In the genomic region with DNA sequence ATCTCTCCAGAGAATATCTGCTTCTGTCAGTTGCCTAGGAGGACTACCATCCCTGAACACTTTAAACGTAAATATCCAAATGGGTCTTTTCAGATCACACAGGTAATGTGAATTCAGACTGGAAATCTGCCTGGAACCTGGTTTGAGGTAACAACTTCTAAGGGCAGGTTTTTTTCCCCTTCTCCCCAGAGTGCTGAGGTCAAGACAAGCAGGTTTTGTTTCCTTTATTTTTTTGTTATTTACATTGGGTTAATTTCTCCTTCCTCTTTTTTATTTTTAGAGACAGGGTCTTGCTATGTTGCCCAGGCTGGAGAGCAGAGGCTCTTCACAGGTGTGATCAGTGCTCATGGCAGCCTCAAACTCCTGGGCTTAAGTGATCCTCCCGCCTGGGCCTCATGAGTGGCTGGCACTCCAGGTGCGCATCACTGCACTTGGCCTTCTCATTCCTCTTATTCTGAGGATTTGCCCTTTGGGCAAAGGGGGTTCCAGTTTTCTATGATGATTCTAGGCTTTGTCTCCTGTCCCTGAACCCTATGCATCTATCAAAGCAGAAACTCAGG, we compare ENCODE assay signal across 19 cellular contexts.
DNase-seq lines count a peak whose midpoint lies in the region; ATAC-seq, FAIRE-seq and TF ChIP-seq lines count a peak whose summit lies in the region.
"Had no signal": no experiment of that assay in that cellular context is flagged by ENCODE, and none has a peak within 500 bp of the region (broad histone marks: within the 10 kb centered on the region; RNA-seq: fewer than 3 reads in every experiment).

No MANE protein-coding gene starts in this region.

- RAD21 ChIA-PET in GM12878 (lab: Charles Lee; ENCODE audit: unreplicated experiment) = interaction anchor here (2.2 kb wide), 1 partner anchor 10 kb away, joined by 6 read pairs; no protein-coding TSS in a partner anchor

- no peak for TF ChIP-seq POLR2A in GM12878 (IDR thresholded peaks at IDR 0.05; ENCODE audit: low read depth, low read length)

- DNase-seq in cardiac muscle cell (ENCODE audit: low read depth in 1 of 2, low spot score in 1 of 2) (no peak), left ventricle myocardium superior (no peak), GM12878 (ENCODE audit: low read depth, low spot score) (no peak), naive B cell (peak; percentile 33), A673 (ENCODE audit: low spot score) (no peak), DMS153 treated with DMSO at 0.1 percent for 48 hours (lab: John Stamatoyannopoulos, UW; ENCODE audit: unreplicated experiment) (no peak)
- DNase-seq in stimulated activated effector memory CD8-positive, alpha-beta T cell treated with anti-CD3 and anti-CD28 coated beads, Interleukin-12 subunit alpha, Interleukin-12 subunit beta, amount 100 ng/mL, for 72 hours (ENCODE audit: low spot score in 2 of 2) = no peak
- DNase-seq: DMS79, HFFc6, KG1, NCI-H1417, NCI-H2029, NCI-H2171 treated with DMSO at 0.1 percent for 48 hours, OCI-M1, RPMI8226 had no signal

- H3K27me3 Mint-ChIP-seq in naive B cell = no peaks in the 10 kb centered on the region

- H3K4me2 ChIP-seq in GM12878 (ENCODE audit: control insufficient read depth, insufficient read depth) = no peak overlapping the region

- POLR2A ChIA-PET in GM12878 (lab: Charles Lee) (interaction anchor here (1.5 kb wide), 1 partner anchor 15 kb away, joined by 3 read pairs; no protein-coding TSS in a partner anchor), A673 (lab: Charles Lee; ENCODE audit: low non-redundant PET) (no interaction called here)

- H3K27me3 ChIP-seq in cardiac muscle cell (no peaks in the 10 kb centered on the region), GM12878 (replicated peaks in 1 of 2; ENCODE audit: control insufficient read depth in 2 of 2, insufficient read depth in 2 of 2, low read length in 1 of 2) (no peaks in the 10 kb centered on the region), A673 (replicated peaks; ENCODE audit: insufficient read depth, low read depth, low read length, poor library complexity) (no peaks in the 10 kb centered on the region)
- H3K27me3 ChIP-seq: SJSA1 had no signal

- no peak for TF ChIP-seq RAD21 in GM12878 (IDR thresholded peaks at IDR 0.05; ENCODE audit: insufficient read depth, low read depth, low read length)

- peaks cover 0 to 11% (median 4%) of the 10 kb centered on the region in 7 donors for H3K9me3 Mint-ChIP-seq in naive B cell
- H3K9me3 Mint-ChIP-seq in stimulated activated effector memory CD8-positive, alpha-beta T cell treated with anti-CD3 and anti-CD28 coated beads, Interleukin-12 subunit alpha, Interleukin-12 subunit beta, amount 100 ng/mL, for 72 hours = no peaks in the 10 kb centered on the region
- H3K9me3 Mint-ChIP-seq: HFFc6 had no signal

- ATAC-seq in left ventricle myocardium superior (no peak), GM12878 (peak; percentile 21), naive B cell (ENCODE audit: low read depth in 2 of 2) (peak; percentile 56 to 61), GM21528 (IDR thresholded peaks at IDR 0.05; ENCODE audit: low FRiP score, unreplicated experiment) (no peak)
- ATAC-seq in stimulated activated effector memory CD8-positive, alpha-beta T cell treated with anti-CD3 and anti-CD28 coated beads, Interleukin-12 subunit alpha, Interleukin-12 subunit beta, amount 100 ng/mL, for 72 hours = no peak

- FAIRE-seq in GM12878 (lab: Jason Lieb, UNC) = no peak
- FAIRE-seq: G401.6 had no signal

- H3K36me3 Mint-ChIP-seq in naive B cell = no peaks in the 10 kb centered on the region
- H3K36me3 Mint-ChIP-seq in stimulated activated effector memory CD8-positive, alpha-beta T cell treated with anti-CD3 and anti-CD28 coated beads, Interleukin-12 subunit alpha, Interleukin-12 subunit beta, amount 100 ng/mL, for 72 hours = peaks cover 2% of the 10 kb centered on the region

- peak overlapping the region in 5 of 6 donors; percentile 7 to 72 (median 63) for H3K27ac Mint-ChIP-seq in naive B cell
- no peak overlapping the region for H3K27ac Mint-ChIP-seq in stimulated activated effector memory CD8-positive, alpha-beta T cell treated with anti-CD3 and anti-CD28 coated beads, Interleukin-12 subunit alpha, Interleukin-12 subunit beta, amount 100 ng/mL, for 72 hours
- H3K27ac Mint-ChIP-seq: HFFc6 had no signal

- BruUV-seq in GM12878 (replicated peaks; lab: Mats Ljungman, UMichigan) (no TSS peak), A673 (replicated peaks; lab: Mats Ljungman, UMichigan) (no TSS peak)

- H3K4me3 ChIP-seq in cardiac muscle cell = no peak overlapping the region
- no peak overlapping the region for H3K4me3 ChIP-seq in GM12878
- H3K4me3 ChIP-seq in A673 (ENCODE audit: low read depth, low read length, poor library complexity, severe bottlenecking) = no peak overlapping the region
- H3K4me3 ChIP-seq: SJSA1 had no signal

- WGBS in GM12878 (ENCODE audit: insufficient coverage, insufficient replicate concordance, low lambda C conversion rate, missing lambda C conversion rate) = 65% methylated on average over 3 of the region's 3 CpGs

- H3K4me1 ChIP-seq in cardiac muscle cell (ENCODE audit: low read depth) = peaks cover 24% of the 10 kb centered on the region
- peaks cover 7% of the 10 kb centered on the region for H3K4me1 ChIP-seq in GM12878 (ENCODE audit: control insufficient read depth, insufficient read depth, low read length)
- H3K4me1 ChIP-seq in A673 (ENCODE audit: insufficient read depth, low read length, poor library complexity, severe bottlenecking) = no peaks in the 10 kb centered on the region
- H3K4me1 ChIP-seq: SJSA1 had no signal

- intact Hi-C loops in left ventricle myocardium superior (cut with micrococcal nuclease) (no loop called here), GM12878 (cut with micrococcal nuclease; ENCODE audit: unreplicated experiment) (no loop called here), A673 (cut with micrococcal nuclease; ENCODE audit: unreplicated experiment) (no loop called here)

- H3K36me3 ChIP-seq in cardiac muscle cell = no peaks in the 10 kb centered on the region
- no peaks in the 10 kb centered on the region for H3K36me3 ChIP-seq in GM12878 (ENCODE audit: control insufficient read depth in 2 of 2, insufficient read depth in 2 of 2, low read length in 1 of 2)
- no peaks in the 10 kb centered on the region for H3K36me3 ChIP-seq in A673 (ENCODE audit: insufficient read depth, low read length, poor library complexity, severe bottlenecking)
- H3K36me3 ChIP-seq: SJSA1 had no signal

- SMC1A ChIA-PET in GM12878 (lab: Charles Lee; ENCODE audit: uncharacterized antibody, unreplicated experiment) = interaction anchor here (0.6 to 8.1 kb wide), 7 partner anchors 6 to 109 kb away, joined by 3 to 63 read pairs (median 4); no protein-coding TSS in a partner anchor

- no peak overlapping the region for H3K9ac ChIP-seq in GM12878 (ENCODE audit: control insufficient read depth, insufficient read depth, low read length)

- H2AFZ ChIP-seq in GM12878 (ENCODE audit: control insufficient read depth, low read depth, low read length) = no peak overlapping the region

- no peaks in the 10 kb centered on the region for H3K79me2 ChIP-seq in GM12878 (ENCODE audit: control insufficient read depth, insufficient read depth, low read length)

- H3K27ac ChIP-seq in cardiac muscle cell = peak overlapping the region; percentile 86
- no peak overlapping the region for H3K27ac ChIP-seq in GM12878 (ENCODE audit: control insufficient read depth, insufficient read depth)
- H3K27ac ChIP-seq in A673 (ENCODE audit: low read depth, low read length, poor library complexity, severe bottlenecking) = no peak overlapping the region
- H3K27ac ChIP-seq: HL-60, SJSA1 had no signal

- H3K9me3 ChIP-seq in cardiac muscle cell (ENCODE audit: low read depth) = no peaks in the 10 kb centered on the region
- H3K9me3 ChIP-seq in GM12878 (replicated peaks; ENCODE audit: control insufficient read depth, insufficient read depth, low read length) = no peaks in the 10 kb centered on the region; the same call in 2 of the 3 replicates
- peaks cover 5% of the 10 kb centered on the region for H3K9me3 ChIP-seq in A673 (ENCODE audit: low read depth, low read length, poor library complexity, severe bottlenecking)
- H3K9me3 ChIP-seq: SJSA1 had no signal

- peak in 1 of 2 experiments; percentile 24; a peak in 1 of 4 replicates for TF ChIP-seq EP300 in GM12878 (IDR thresholded peaks at IDR 0.05; ENCODE audit: borderline replicate concordance in 1 of 2, control insufficient read depth in 1 of 2, low read depth in 2 of 2, low read length in 2 of 2)

- no peaks in the 10 kb centered on the region for H4K20me1 ChIP-seq in GM12878 (ENCODE audit: control insufficient read depth, insufficient read depth)

- in situ Hi-C loops in GM12878 (cut with MboI) = no loop called here

- CTCF ChIA-PET in GM12878 (lab: Yijun Ruan, JAX) = interaction anchor here (0.7 kb wide), 1 partner anchor 10 kb away, joined by 3 read pairs; no protein-coding TSS in a partner anchor
- CTCF ChIA-PET in A673 (lab: Charles Lee) = no interaction called here

- H3K4me1 Mint-ChIP-seq in naive B cell = peaks cover 23 to 53% (median 30%) of the 10 kb centered on the region in 3 donors
- peaks cover 3% of the 10 kb centered on the region for H3K4me1 Mint-ChIP-seq in stimulated activated effector memory CD8-positive, alpha-beta T cell treated with anti-CD3 and anti-CD28 coated beads, Interleukin-12 subunit alpha, Interleukin-12 subunit beta, amount 100 ng/mL, for 72 hours

- no peak for TF ChIP-seq CTCF in cardiac muscle cell (IDR thresholded peaks at IDR 0.05; ENCODE audit: low read depth, low read length)
- TF ChIP-seq CTCF in GM12878 (IDR thresholded peaks at IDR 0.05 in 2 of 3, conservative IDR thresholded peaks at IDR 0.05 in 1 of 3; ENCODE audit: control insufficient read depth in 2 of 3, extremely low read depth in 1 of 3, insufficient read depth in 1 of 3, low read depth in 3 of 3, low read length in 3 of 3) = no peak
- TF ChIP-seq CTCF in A673 (conservative IDR thresholded peaks at IDR 0.05; ENCODE audit: low read depth, low read length) = no peak

- peak overlapping the region in 6 of 8 donors; percentile 42 to 66 (median 62) for H3K4me3 Mint-ChIP-seq in naive B cell
- H3K4me3 Mint-ChIP-seq in stimulated activated effector memory CD8-positive, alpha-beta T cell treated with anti-CD3 and anti-CD28 coated beads, Interleukin-12 subunit alpha, Interleukin-12 subunit beta, amount 100 ng/mL, for 72 hours = no peak overlapping the region
- H3K4me3 Mint-ChIP-seq: HFFc6 had no signal

TF ChIP-seq in GM12878, 131 proteins besides CTCF, POLR2A, EP300 and RAD21 (continues in another document):
- TF ChIP-seq, protein P1, sequence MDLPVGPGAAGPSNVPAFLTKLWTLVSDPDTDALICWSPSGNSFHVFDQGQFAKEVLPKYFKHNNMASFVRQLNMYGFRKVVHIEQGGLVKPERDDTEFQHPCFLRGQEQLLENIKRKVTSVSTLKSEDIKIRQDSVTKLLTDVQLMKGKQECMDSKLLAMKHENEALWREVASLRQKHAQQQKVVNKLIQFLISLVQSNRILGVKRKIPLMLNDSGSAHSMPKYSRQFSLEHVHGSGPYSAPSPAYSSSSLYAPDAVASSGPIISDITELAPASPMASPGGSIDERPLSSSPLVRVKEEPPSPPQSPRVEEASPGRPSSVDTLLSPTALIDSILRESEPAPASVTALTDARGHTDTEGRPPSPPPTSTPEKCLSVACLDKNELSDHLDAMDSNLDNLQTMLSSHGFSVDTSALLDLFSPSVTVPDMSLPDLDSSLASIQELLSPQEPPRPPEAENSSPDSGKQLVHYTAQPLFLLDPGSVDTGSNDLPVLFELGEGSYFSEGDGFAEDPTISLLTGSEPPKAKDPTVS (IDR thresholded peaks at IDR 0.05; ENCODE audit: low read depth, low read length) = no peak
- TF ChIP-seq RUNX3 (IDR thresholded peaks at IDR 0.05; ENCODE audit: low read length) = 0 out of 2 replicates have a peak, but pooled peaks have one; percentile 10

Comparison
In these comparisons a context has a peak if more than half of its experiments do, and no peak if none do; other contexts are left out.
1. ATAC-seq: peak in GM12878 (single experiment) and naive B cell (2 of 2); none in left ventricle myocardium superior (single experiment), stimulated activated effector memory CD8-positive, alpha-beta T cell treated with anti-CD3 and anti-CD28 coated beads, Interleukin-12 subunit alpha, Interleukin-12 subunit beta, amount 100 ng/mL, for 72 hours (single experiment) and GM21528 (single experiment).